In the genomic region with DNA sequence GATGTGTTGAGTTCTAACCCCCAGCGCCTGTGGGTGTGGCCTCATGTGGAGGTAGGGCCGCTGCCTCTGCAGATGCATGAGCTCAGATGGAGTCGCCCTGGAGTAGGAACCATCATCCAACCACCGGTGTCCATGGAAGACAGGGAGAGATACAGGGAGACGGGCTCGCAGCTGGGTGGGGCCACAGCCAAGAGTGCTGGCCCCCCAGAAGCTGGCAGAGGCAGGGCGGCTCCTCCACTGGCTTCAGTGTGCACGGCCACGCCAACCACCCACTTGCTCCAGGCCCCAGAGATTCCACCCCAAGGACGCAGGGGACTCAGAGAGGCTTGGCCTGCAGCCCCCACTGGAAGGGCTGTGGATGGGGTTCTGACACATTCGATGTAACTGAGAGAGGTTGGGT, we compare ENCODE assay signal across 23 cellular contexts. TPM values are rescaled to one million over a fixed set of nuclear protein-coding genes. Genes with fewer than 3 reads are reported as not detected.
DNase-seq lines count a peak whose midpoint lies in the region; ATAC-seq, FAIRE-seq and TF ChIP-seq lines count a peak whose summit lies in the region.
"Had no signal": no experiment of that assay in that cellular context is flagged by ENCODE, and none has a peak within 500 bp of the region (broad histone marks: within the 10 kb centered on the region; RNA-seq: fewer than 3 reads in every experiment).

No MANE protein-coding gene starts in this region.

- peaks cover 2% of the 10 kb centered on the region for H3K4me1 ChIP-seq in right cardiac atrium (ENCODE audit: control insufficient read depth, insufficient read depth, low read length)
- peaks cover 0 to 13% of the 10 kb centered on the region in 2 donors for H3K4me1 ChIP-seq in kidney (ENCODE audit: control insufficient read depth in 1 of 2, insufficient read depth in 1 of 2, low read depth in 1 of 2, low read length in 2 of 2)
- H3K4me1 ChIP-seq in MM.1S (ENCODE audit: low read length), result peaks cover 4% of the 10 kb centered on the region; the same call in 1 of the 2 replicates
- H3K4me1 ChIP-seq: A549 had no signal

- no peak for FAIRE-seq in kidney (lab: Jason Lieb, UNC)
- FAIRE-seq: A549, D721Med, GM19239, H1 had no signal

- ATAC-seq in right cardiac atrium (no peak), left cardiac atrium (no peak), HG03342 (IDR thresholded peaks at IDR 0.05; ENCODE audit: unreplicated experiment) (no peak)
- ATAC-seq: A549 had no signal

- no peak overlapping the region for H3K4me2 ChIP-seq in MM.1S (ENCODE audit: low read depth, low read length)
- H3K4me2 ChIP-seq: A549; BLaER1 treated with 17β-estradiol and CSF1 and Interleukin-3, amounts not matched to agents 10 nM and 100 nM; KMS-11; PC-9 had no signal

- no peak overlapping the region for H2AFZ ChIP-seq in MM.1S (ENCODE audit: low read length)
- H2AFZ ChIP-seq: PC-9 had no signal

- H3K79me2 ChIP-seq in MM.1S (ENCODE audit: low read length), result no peaks in the 10 kb centered on the region

- intact Hi-C loops in right cardiac atrium (cut with DNase I), result no loop called here
- intact Hi-C loops in left cardiac atrium (cut with DNase I), result no loop called here
- intact Hi-C loops in kidney (cut with DNase I), result no loop called here
- intact Hi-C loops in posterior vena cava (cut with DNase I), result no loop called here

- no peaks in the 10 kb centered on the region for H3K36me3 ChIP-seq in kidney (ENCODE audit: control insufficient read depth in 1 of 2, insufficient read depth in 2 of 2, low read length in 2 of 2)
- H3K36me3 ChIP-seq in MM.1S (replicated peaks; ENCODE audit: insufficient read depth, low read length), result no peaks in the 10 kb centered on the region
- H3K36me3 ChIP-seq: BLaER1 treated with 17β-estradiol and CSF1 and Interleukin-3, amounts not matched to agents 10 nM and 100 nM had no signal

- H3K9ac ChIP-seq in kidney (ENCODE audit: low read length in 2 of 2), result no peak overlapping the region
- H3K9ac ChIP-seq in MM.1S (ENCODE audit: low read length), result no peak overlapping the region
- H3K9ac ChIP-seq: BLaER1 treated with 17β-estradiol and CSF1 and Interleukin-3, amounts not matched to agents 10 nM and 100 nM; KMS-11 had no signal

- H3K9me2 ChIP-seq in MM.1S (replicated peaks; ENCODE audit: insufficient read depth, low read length), result no peaks in the 10 kb centered on the region

- WGBS in right cardiac atrium, result 90% methylated on average over 11 of the region's 11 CpGs

- H3K27ac ChIP-seq in right cardiac atrium (ENCODE audit: low read length), result no peak overlapping the region
- H3K27ac ChIP-seq in kidney (ENCODE audit: low read depth in 2 of 2, low read length in 2 of 2), result no peak overlapping the region
- no peak overlapping the region for H3K27ac ChIP-seq in MM.1S (ENCODE audit: low read length)
- H3K27ac ChIP-seq: A549; BLaER1 treated with 17β-estradiol and CSF1 and Interleukin-3, amounts not matched to agents 10 nM and 100 nM; KMS-11; PC-9 had no signal

- no peaks in the 10 kb centered on the region for H3K27me3 ChIP-seq in right cardiac atrium (ENCODE audit: control insufficient read depth, insufficient read depth)
- H3K27me3 ChIP-seq in MM.1S (replicated peaks; ENCODE audit: insufficient read depth, low read length), result peaks cover 97% of the 10 kb centered on the region

- TF ChIP-seq CTCF in kidney (IDR thresholded peaks at IDR 0.05; ENCODE audit: borderline replicate concordance, extremely low read depth, insufficient read depth) (no peak), MM.1S (IDR thresholded peaks at IDR 0.05; ENCODE audit: low read length) (no peak)

- DNase-seq in right cardiac atrium (peak in 2 of 3 donors; percentile 18 to 30), left cardiac atrium (no peak), kidney (peak; percentile 66), posterior vena cava (ENCODE audit: low spot score) (peak; percentile 62), MM.1S (no peak), NCI-H2171 treated with DMSO at 0.1 percent for 48 hours (lab: John Stamatoyannopoulos, UW) (no peak)
- DNase-seq: AML-193; CD4-positive, alpha-beta T cell; HCEC 1CT; NCI-H1092 treated with DMSO at 0.1 percent for 48 hours; NCI-H1694; NCI-H2029 treated with DMSO at 0.1 percent for 48 hours; NCI-H2227 treated with DMSO at 0.1 percent for 48 hours; NCI-H526 treated with DMSO at 0.1 percent for 48 hours; PC-9; SHP77 treated with DMSO at 0.1 percent for 48 hours had no signal

- H3K4me3 ChIP-seq in right cardiac atrium (ENCODE audit: low read length), result no peak overlapping the region
- no peak overlapping the region for H3K4me3 ChIP-seq in kidney (ENCODE audit: low read length in 2 of 2)
- no peak overlapping the region for H3K4me3 ChIP-seq in MM.1S (ENCODE audit: low read length)
- H3K4me3 ChIP-seq: A549; BLaER1 treated with 17β-estradiol and CSF1 and Interleukin-3, amounts not matched to agents 10 nM and 100 nM; PC-9 had no signal

- H3K9me3 ChIP-seq in right cardiac atrium (ENCODE audit: control insufficient read depth, low read length) (no peaks in the 10 kb centered on the region), kidney (ENCODE audit: control insufficient read depth in 1 of 2, low read length in 2 of 2) (no peaks in the 10 kb centered on the region), MM.1S (replicated peaks; ENCODE audit: insufficient read depth, low read length) (no peaks in the 10 kb centered on the region)
- H3K9me3 ChIP-seq: A549; BLaER1 treated with 17β-estradiol and CSF1 and Interleukin-3, amounts not matched to agents 10 nM and 100 nM had no signal

- H4K20me1 ChIP-seq in MM.1S (ENCODE audit: insufficient read depth, low read length), result no peaks in the 10 kb centered on the region

- no peaks in the 10 kb centered on the region for H3F3A ChIP-seq in MM.1S (ENCODE audit: insufficient read depth, low read length)

RNA-seq across cellular contexts. Expression of a gene that starts 5.4 kb away (rescaled TPM):
- total RNA-seq in right cardiac atrium (10 to 100 TPM; 18.0 to 47.5 (median 27.4) TPM), left cardiac atrium (10 to 100 TPM; 39.1 to 41.6 TPM), kidney (61.9 TPM), posterior vena cava (10 to 100 TPM; 28.6 to 33.1 TPM)
- polyA plus RNA-seq in right cardiac atrium (33.2 TPM), kidney (ENCODE audit: insufficient read depth, low read depth, low replicate concordance) (12.1 TPM)

Comparison
In these comparisons a context has a peak if more than half of its experiments do, and no peak if none do; other contexts are left out.
1. DNase-seq: peak in right cardiac atrium (2 of 3), kidney (single experiment) and posterior vena cava (single experiment); none in left cardiac atrium (single experiment), MM.1S (single experiment) and NCI-H2171 treated with DMSO at 0.1 percent for 48 hours (single experiment).